ENCODE assay signal across 12 cellular contexts in the genomic region with DNA sequence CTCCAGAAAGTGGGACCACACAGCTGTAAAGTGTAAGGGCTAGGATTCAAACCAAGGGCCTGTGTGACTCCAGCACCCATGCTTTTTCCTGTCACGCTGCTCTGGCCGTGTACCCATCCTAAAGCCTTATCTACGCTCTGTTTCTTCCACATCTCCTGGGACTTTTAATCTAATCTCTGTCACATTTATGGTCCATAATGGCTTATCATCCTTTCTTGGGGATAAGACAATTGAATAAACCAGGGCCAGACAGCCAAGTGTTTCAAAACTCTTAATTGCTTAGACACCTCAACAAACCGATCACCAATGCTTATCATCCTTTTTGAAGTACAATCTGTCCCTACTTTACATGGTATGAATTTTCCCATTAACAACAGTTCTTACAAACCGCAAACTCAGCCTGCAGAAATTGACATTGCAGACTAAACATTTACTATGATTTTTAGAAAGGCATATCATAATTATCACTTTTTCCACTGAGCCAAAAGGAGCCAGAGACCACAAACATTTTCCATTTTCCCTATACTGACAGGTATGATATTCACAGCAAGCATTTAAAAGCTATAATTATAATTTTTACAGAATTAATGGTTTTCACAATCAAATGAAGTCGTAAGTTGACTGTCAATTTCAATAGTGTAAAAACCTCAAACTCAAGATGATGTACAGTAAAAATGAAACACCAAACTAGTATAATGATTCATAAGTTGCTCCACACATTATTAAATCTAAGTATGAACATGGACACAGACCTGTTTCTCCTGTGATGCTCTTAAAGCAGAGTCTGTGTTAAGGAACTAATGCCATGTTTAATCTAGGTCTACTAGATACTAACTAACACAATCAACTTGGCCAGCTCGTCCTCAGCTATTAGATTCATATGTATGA.
DNase-seq lines count a peak whose midpoint lies in the region; ATAC-seq and TF ChIP-seq lines count a peak whose summit lies in the region.
"Had no signal": no experiment of that assay in that cellular context is flagged by ENCODE, and none has a peak within 500 bp of the region (broad histone marks: within the 10 kb centered on the region; RNA-seq: fewer than 3 reads in every experiment).

No MANE protein-coding gene starts in this region.

- DNase-seq in activated CD4-positive, CD25-positive, alpha-beta regulatory T cell treated with anti-CD3 and anti-CD28 coated beads, Interleukin-2, amount 50 U/mL, for 72 hours, result no peak
- peak; percentile 35 for DNase-seq in GM12865 (ENCODE audit: low read depth)
- DNase-seq in NCI-H524 treated with DMSO at 0.1 percent for 48 hours (lab: John Stamatoyannopoulos, UW), result no peak
- no peak for DNase-seq in DMS 273 (lab: John Stamatoyannopoulos, UW; ENCODE audit: unreplicated experiment)
- DNase-seq: 8988T, upper lobe of left lung had no signal

- H3K9me3 Mint-ChIP-seq in activated T-helper 17 cell treated with anti-CD3 and anti-CD28 coated beads, Interleukin-2, amount 50 U/mL, for 72 hours, result no peaks in the 10 kb centered on the region
- H3K9me3 Mint-ChIP-seq: effector memory CD8-positive, alpha-beta T cell had no signal

- H3K4me3 Mint-ChIP-seq in activated T-helper 17 cell treated with anti-CD3 and anti-CD28 coated beads, Interleukin-2, amount 50 U/mL, for 72 hours, result peak overlapping the region; percentile 70
- H3K4me3 Mint-ChIP-seq: effector memory CD8-positive, alpha-beta T cell had no signal

- peak; percentile 77 to 80 for ATAC-seq in activated CD4-positive, CD25-positive, alpha-beta regulatory T cell treated with anti-CD3 and anti-CD28 coated beads, Interleukin-2, amount 50 U/mL, for 24 hours
- peak; percentile 36 for ATAC-seq in HG02623 (IDR thresholded peaks at IDR 0.05; ENCODE audit: unreplicated experiment)
- peak; percentile 85 for ATAC-seq in activated T-helper 17 cell treated with anti-CD3 and anti-CD28 coated beads, Interleukin-2, amount 50 U/mL, for 72 hours (replicated peaks)
- no peak for ATAC-seq in GM19467 (IDR thresholded peaks at IDR 0.05; ENCODE audit: unreplicated experiment)

- no peak overlapping the region for H3K4me3 ChIP-seq in GM12865 (ENCODE audit: low read depth, low read length)
- H3K4me3 ChIP-seq: PC-9, upper lobe of left lung had no signal

- peaks cover 69% of the 10 kb centered on the region for H3K36me3 Mint-ChIP-seq in activated T-helper 17 cell treated with anti-CD3 and anti-CD28 coated beads, Interleukin-2, amount 50 U/mL, for 72 hours (ENCODE audit: low read depth)

- peaks cover 42% of the 10 kb centered on the region for H3K4me1 Mint-ChIP-seq in activated T-helper 17 cell treated with anti-CD3 and anti-CD28 coated beads, Interleukin-2, amount 50 U/mL, for 72 hours

- peak overlapping the region; percentile 94 for H3K27ac Mint-ChIP-seq in activated T-helper 17 cell treated with anti-CD3 and anti-CD28 coated beads, Interleukin-2, amount 50 U/mL, for 72 hours

- no peak for TF ChIP-seq CTCF in GM12865 (IDR thresholded peaks at IDR 0.05; ENCODE audit: insufficient read depth, low read depth, low read length, missing control alignments)

- H3K27me3 Mint-ChIP-seq in activated T-helper 17 cell treated with anti-CD3 and anti-CD28 coated beads, Interleukin-2, amount 50 U/mL, for 72 hours, result no peaks in the 10 kb centered on the region
- H3K27me3 Mint-ChIP-seq: effector memory CD8-positive, alpha-beta T cell had no signal
